In the genomic region with DNA sequence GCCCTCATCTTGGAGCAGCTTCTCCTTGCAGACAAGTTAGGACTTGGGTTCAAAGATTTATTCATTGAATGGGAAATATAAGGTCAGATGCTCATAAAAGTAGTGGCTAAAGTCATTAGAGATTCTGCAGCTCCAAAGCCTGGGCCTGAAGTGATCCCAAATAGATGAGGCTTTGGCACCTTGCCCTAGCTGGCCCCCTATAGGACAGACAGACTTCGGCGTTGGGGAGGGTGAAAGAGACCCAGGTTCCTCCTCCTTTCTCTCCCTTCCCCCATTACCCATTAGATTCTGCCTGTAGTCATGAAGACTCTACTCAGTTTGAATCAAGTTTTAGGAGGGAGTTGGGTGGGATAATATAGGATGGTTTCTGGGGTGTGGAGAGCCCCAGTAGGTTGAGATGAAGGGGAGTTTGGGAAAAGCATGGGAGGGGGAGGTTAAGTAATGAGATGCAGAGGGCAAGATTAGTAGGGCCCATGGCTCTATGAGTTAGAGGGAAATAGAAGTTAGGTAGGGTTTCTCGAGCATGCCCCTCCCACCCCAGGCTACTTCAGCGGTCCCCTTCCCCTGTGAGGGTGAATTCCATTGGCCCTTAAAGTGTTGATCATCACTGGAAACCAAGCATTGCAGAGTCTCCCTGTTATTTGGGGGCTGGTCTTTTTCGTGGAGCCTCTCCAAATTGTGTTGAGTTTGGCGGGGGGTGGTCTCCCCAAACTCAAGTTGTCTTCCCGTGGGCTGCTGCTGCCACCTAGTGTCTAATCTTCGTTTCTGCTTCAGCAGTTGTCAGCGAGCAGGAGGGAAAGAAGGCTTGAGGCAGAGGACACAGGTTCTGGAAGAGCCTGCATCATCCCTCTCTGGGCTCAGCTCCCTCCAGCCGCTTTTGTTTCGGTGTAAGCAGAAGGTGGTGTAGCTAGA, we compare ENCODE assay signal across 8 cellular contexts. TPM values are rescaled to one million over a fixed set of nuclear protein-coding genes. Genes with fewer than 3 reads are reported as not detected.
DNase-seq lines count a peak whose midpoint lies in the region; ATAC-seq and TF ChIP-seq lines count a peak whose summit lies in the region.

No MANE protein-coding gene starts in this region.

- H3K9me3 ChIP-seq in RWPE2 (ENCODE audit: severe bottlenecking) (no peaks in the 10 kb centered on the region), gastrocnemius medialis (no peaks in the 10 kb centered on the region)

- intact Hi-C loops in head of caudate nucleus (cut with DNase I) (loop anchor here (2.0 to 10.0 kb wide), 4 partner anchors 49 to 304 kb away; a partner anchor contains a TSS), gastrocnemius medialis (cut with DNase I; ENCODE audit: low total_unique reads) (loop anchor here (1.0 to 10.0 kb wide), 6 partner anchors 50 to 309 kb away; a partner anchor contains a TSS)

- H3K4me3 ChIP-seq in RWPE2 (ENCODE audit: severe bottlenecking) (no peak overlapping the region), gastrocnemius medialis (no peak overlapping the region)

- TF ChIP-seq CTCF in RWPE2 (IDR thresholded peaks at IDR 0.05; ENCODE audit: poor library complexity, severe bottlenecking) = peak; percentile 94
- peak; percentile 88 to 94 (median 94) for TF ChIP-seq CTCF in gastrocnemius medialis (IDR thresholded peaks at IDR 0.05 in 4 of 5, conservative IDR thresholded peaks at IDR 0.05 in 1 of 5)

- no peak for ATAC-seq in RWPE2 (ENCODE audit: low read depth)
- ATAC-seq in gastrocnemius medialis = no peak
- no peak for ATAC-seq in HG02678 (IDR thresholded peaks at IDR 0.05; ENCODE audit: unreplicated experiment)
- no peak for ATAC-seq in GM19328 (IDR thresholded peaks at IDR 0.05; ENCODE audit: unreplicated experiment)

- no peak for TF ChIP-seq POLR2A in gastrocnemius medialis (IDR thresholded peaks at IDR 0.05)

- H3K27ac ChIP-seq in RWPE2 (ENCODE audit: poor library complexity, severe bottlenecking) (no peak overlapping the region), gastrocnemius medialis (no peak overlapping the region)

- H3K36me3 ChIP-seq in RWPE2 (ENCODE audit: low read depth) = no peaks in the 10 kb centered on the region
- H3K36me3 ChIP-seq in gastrocnemius medialis = no peaks in the 10 kb centered on the region

- H3K27me3 ChIP-seq in RWPE2 (ENCODE audit: insufficient read depth, poor library complexity, severe bottlenecking) (no peaks in the 10 kb centered on the region), gastrocnemius medialis (no peaks in the 10 kb centered on the region)

- peak; percentile 72 for DNase-seq in DMS114 treated with DMSO at 0.1 percent for 48 hours (lab: John Stamatoyannopoulos, UW; ENCODE audit: unreplicated experiment)
- peak; percentile 78 for DNase-seq in KBM-7
- no peak for DNase-seq in RWPE2 (ENCODE audit: low spot score)
- DNase-seq in activated naive CD4-positive, alpha-beta T cell treated with Interleukin-2 at 50 U/mL for 16 hours = peak; percentile 63
- peak in 40 of 42 donors; percentile 52 to 89 (median 74) for DNase-seq in head of caudate nucleus
- no peak for DNase-seq in gastrocnemius medialis

- H3K4me1 ChIP-seq in RWPE2 (ENCODE audit: insufficient read depth, poor library complexity, severe bottlenecking) (peaks cover 8% of the 10 kb centered on the region), gastrocnemius medialis (peaks cover 13 to 14% of the 10 kb centered on the region in 2 donors)

- in situ Hi-C loops in KBM-7 (cut with MboI; ENCODE audit: low pct_unique_long_range_greater_than_20kb, low sequenced_read_pairs) = no loop called here
- in situ Hi-C loops in gastrocnemius medialis (cut with MboI; ENCODE audit: low sequenced_read_pairs in 4 of 4) = loop anchor here (5.0 to 10.0 kb wide), 8 partner anchors 49 to 211 kb away; a partner anchor contains a TSS

RNA-seq across cellular contexts. Expression of a gene that starts 2.1 kb away (rescaled TPM):
- total RNA-seq in gastrocnemius medialis = 10 to 100 TPM; 22.2 to 57.9 (median 35.2) TPM

RNA-seq across cellular contexts. Expression of a gene that starts 28.9 kb away (rescaled TPM):
- 1 to 10 TPM; 1.3 to 5.8 (median 4.7) TPM for total RNA-seq in gastrocnemius medialis

Comparison
In these comparisons a context has a peak if more than half of its experiments do, and no peak if none do; other contexts are left out.
1. DNase-seq: peak in DMS114 treated with DMSO at 0.1 percent for 48 hours (single experiment), KBM-7 (single experiment), activated naive CD4-positive, alpha-beta T cell treated with Interleukin-2 at 50 U/mL for 16 hours (single experiment) and head of caudate nucleus (40 of 42); none in RWPE2 (single experiment) and gastrocnemius medialis (0 of 2).